12 cellular contexts compared by ENCODE assay signal in the genomic region with DNA sequence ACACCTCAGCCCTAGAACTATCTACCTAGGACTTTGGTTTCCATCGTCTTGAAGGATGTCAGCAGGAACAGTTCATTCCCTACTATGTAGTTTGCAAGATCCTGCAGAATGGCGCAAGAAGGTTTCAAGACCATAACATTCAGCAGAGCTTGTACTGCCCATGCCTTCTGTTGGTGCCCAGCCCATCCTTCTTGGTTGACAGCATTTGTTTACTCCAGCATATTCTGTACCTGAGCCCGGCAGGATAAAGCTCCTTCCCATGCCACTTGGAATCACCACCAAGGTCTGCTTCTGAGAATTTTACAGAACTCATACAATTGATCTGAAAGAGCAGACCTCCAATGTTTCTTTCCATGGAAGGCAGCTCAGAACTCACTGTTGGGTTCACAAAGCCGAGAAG.
DNase-seq lines count a peak whose midpoint lies in the region; ATAC-seq and TF ChIP-seq lines count a peak whose summit lies in the region.
"Had no signal": no experiment of that assay in that cellular context is flagged by ENCODE, and none has a peak within 500 bp of the region (broad histone marks: within the 10 kb centered on the region; RNA-seq: fewer than 3 reads in every experiment).

No MANE protein-coding gene starts in this region.

- no peak for TF ChIP-seq RAD21 in IMR-90 (IDR thresholded peaks at IDR 0.05; ENCODE audit: low read length)

- H3K9me1 ChIP-seq in IMR-90 (ENCODE audit: insufficient read depth, low read length) = peaks cover 27% of the 10 kb centered on the region

- peaks cover 0 to 30% (median 19%) of the 10 kb centered on the region in 11 experiments; a peak in 15 of 22 replicates for H3K9me3 ChIP-seq in BLaER1 treated with 17β-estradiol and CSF1 and Interleukin-3, amounts not matched to agents 10 nM and 100 nM (replicated peaks in 1 of 11)
- H3K9me3 ChIP-seq in IMR-90 (ENCODE audit: control insufficient read depth, insufficient read depth, low read length) (no peaks in the 10 kb centered on the region), psoas muscle (no peaks in the 10 kb centered on the region)

- peaks cover 0 to 82% (median 0%) of the 10 kb centered on the region in 11 experiments; a peak in 2 of 22 replicates for H4K20me1 ChIP-seq in BLaER1 treated with 17β-estradiol and CSF1 and Interleukin-3, amounts not matched to agents 10 nM and 100 nM
- H4K20me1 ChIP-seq in IMR-90 (ENCODE audit: insufficient read depth, low read length) = peaks cover 61% of the 10 kb centered on the region

- H3K27ac ChIP-seq in BLaER1 treated with 17β-estradiol and CSF1 and Interleukin-3, amounts not matched to agents 10 nM and 100 nM = peak overlapping the region; percentile 2 to 92 (median 69); a peak in 15 of 22 replicates
- H3K27ac ChIP-seq in IMR-90 (ENCODE audit: insufficient read depth, low read length) (peak overlapping the region; percentile 86; the same call in 1 of the 2 replicates), psoas muscle (peak overlapping the region; percentile 98)
- H3K27ac ChIP-seq: neural progenitor cell had no signal

- H4K5ac ChIP-seq in IMR-90 (ENCODE audit: low read depth, low read length) = 0 out of 2 replicates have a peak overlapping the region, but pooled peaks have one; percentile 25

- POLR2A ChIA-PET in IMR-90 (lab: Charles Lee; ENCODE audit: unreplicated experiment) = interaction anchor here (0.9 to 3.5 kb wide), 5 partner anchors 9 to 188 kb away, joined by 3 to 12 read pairs (median 4); no protein-coding TSS in a partner anchor

- H2BK5ac ChIP-seq in IMR-90 (ENCODE audit: low read depth, low read length, poor library complexity, severe bottlenecking) = peak overlapping the region; percentile 88

- H2BK15ac ChIP-seq in IMR-90 (ENCODE audit: low read depth, low read length) = no peak overlapping the region

- peak overlapping the region; percentile 98 for H3K27ac Mint-ChIP-seq in chondrocyte (ENCODE audit: unreplicated experiment)
- H3K27ac Mint-ChIP-seq: neural progenitor cell had no signal

- H3K14ac ChIP-seq in IMR-90 (replicated peaks; ENCODE audit: low read depth, low read length) = peak overlapping the region; percentile 23

- no peak overlapping the region for H2AFZ ChIP-seq in IMR-90 (replicated peaks; ENCODE audit: low read length, poor library complexity)
- H2AFZ ChIP-seq: neural progenitor cell had no signal

- intact Hi-C loops in IMR-90 (cut with micrococcal nuclease) (loop anchor here (10.0 kb wide), 2 partner anchors 297 to 1237 kb away; no protein-coding TSS in a partner anchor), psoas muscle (cut with DNase I) (no loop called here)

- H3K9me3 Mint-ChIP-seq in chondrocyte (ENCODE audit: low read depth) = peaks cover 3% of the 10 kb centered on the region

- peak overlapping the region in 9 of 11 experiments; percentile 30 to 91 (median 68); a peak in 12 of 22 replicates for H3K4me2 ChIP-seq in BLaER1 treated with 17β-estradiol and CSF1 and Interleukin-3, amounts not matched to agents 10 nM and 100 nM
- peak overlapping the region; percentile 100 for H3K4me2 ChIP-seq in IMR-90 (ENCODE audit: low read depth, low read length)
- H3K4me2 ChIP-seq: neural progenitor cell had no signal

- ATAC-seq in IMR-90 (ENCODE audit: low read depth) = no peak
- peak in 3 of 4 donors; percentile 26 to 50 (median 48) for ATAC-seq in psoas muscle
- ATAC-seq in GM18498 (IDR thresholded peaks at IDR 0.05; ENCODE audit: unreplicated experiment) = no peak

- peak overlapping the region; percentile 30 for H3K18ac ChIP-seq in IMR-90 (ENCODE audit: low read depth, low read length)

- peaks cover 64 to 98% (median 78%) of the 10 kb centered on the region in 11 experiments for H3K36me3 ChIP-seq in BLaER1 treated with 17β-estradiol and CSF1 and Interleukin-3, amounts not matched to agents 10 nM and 100 nM
- peaks cover 60% of the 10 kb centered on the region for H3K36me3 ChIP-seq in IMR-90 (ENCODE audit: control insufficient read depth, insufficient read depth, low read length)
- peaks cover 8 to 60% of the 10 kb centered on the region in 2 donors for H3K36me3 ChIP-seq in psoas muscle (ENCODE audit: insufficient read depth in 1 of 2, low read depth in 1 of 2)
- H3K36me3 ChIP-seq in H7 (replicated peaks; ENCODE audit: control insufficient read depth, insufficient read depth, low read length) = no peaks in the 10 kb centered on the region
- H3K36me3 ChIP-seq: neural progenitor cell had no signal

- H3K9ac ChIP-seq in BLaER1 treated with 17β-estradiol and CSF1 and Interleukin-3, amounts not matched to agents 10 nM and 100 nM = no peak overlapping the region
- peak overlapping the region; percentile 45 for H3K9ac ChIP-seq in IMR-90 (ENCODE audit: low read depth, low read length)
- H3K9ac ChIP-seq: neural progenitor cell had no signal

- no peaks in the 10 kb centered on the region for H3K27me3 Mint-ChIP-seq in chondrocyte (ENCODE audit: low read depth)

- DNase-seq in IMR-90 = no peak
- no peak for DNase-seq in chondrocyte (ENCODE audit: low spot score)
- peak in 1 of 2 donors; percentile 61 for DNase-seq in psoas muscle
- DNase-seq in GM03348 (ENCODE audit: low spot score) = no peak
- no peak for DNase-seq in H7
- DNase-seq in A172 (ENCODE audit: low spot score) = no peak
- DNase-seq: DMS53; NCI-H1417 treated with DMSO at 0.1 percent for 48 hours; stimulated activated CD4-positive, alpha-beta T cell treated with anti-CD3 and anti-CD28 coated beads, Interleukin-1b, Interleukin-23, amount 100 ng/mL, for 48 hours had no signal

- BruUV-seq in IMR-90 (replicated peaks; lab: Mats Ljungman, UMichigan) = no TSS peak

- no peaks in the 10 kb centered on the region for H3K27me3 ChIP-seq in BLaER1 treated with 17β-estradiol and CSF1 and Interleukin-3, amounts not matched to agents 10 nM and 100 nM
- H3K27me3 ChIP-seq in IMR-90 (ENCODE audit: control insufficient read depth, insufficient read depth, low read length) (no peaks in the 10 kb centered on the region), psoas muscle (ENCODE audit: insufficient read depth in 3 of 3, low read length in 2 of 3) (no peaks in the 10 kb centered on the region), H7 (ENCODE audit: control insufficient read depth, insufficient read depth, low read length) (no peaks in the 10 kb centered on the region; the same call in 1 of the 2 replicates)

- 0 out of 2 replicates have a peak overlapping the region, but pooled peaks have one; percentile 12 for H4K91ac ChIP-seq in IMR-90 (ENCODE audit: insufficient read depth, low read depth, low read length)

- peak overlapping the region; percentile 92 for H3K23ac ChIP-seq in IMR-90 (ENCODE audit: low read depth, low read length)

- H2AK5ac ChIP-seq in IMR-90 (ENCODE audit: low read depth, low read length) = no peak overlapping the region

- H3K4ac ChIP-seq in IMR-90 (ENCODE audit: low read depth, low read length) = peak overlapping the region; percentile 66

- dilution Hi-C loops in IMR-90 (cut with HindIII; ENCODE audit: low sequenced_read_pairs, unreplicated experiment) = no loop called here

- no peak overlapping the region for H3K56ac ChIP-seq in IMR-90 (ENCODE audit: extremely low read depth, insufficient read depth, low read length)

- H2BK120ac ChIP-seq in IMR-90 (ENCODE audit: low read depth, low read length) = peak overlapping the region; percentile 1; the same call in 1 of the 2 replicates

- no peak overlapping the region for H2AK9ac ChIP-seq in IMR-90 (replicated peaks; ENCODE audit: low read depth, low read length, poor library complexity)

- peak overlapping the region in 1 of 2 experiments; percentile 7; a peak in 1 of 4 replicates for H4K8ac ChIP-seq in IMR-90 (ENCODE audit: low read depth in 2 of 2, low read length in 2 of 2)

- peaks cover 51% of the 10 kb centered on the region for H3K36me3 Mint-ChIP-seq in chondrocyte (ENCODE audit: low read depth)

- in situ Hi-C loops in IMR-90 (cut with MboI; ENCODE audit: low sequenced_read_pairs) = loop anchor here (5.0 kb wide), 1 partner anchor 150 kb away; a partner anchor contains a TSS

- no peak for TF ChIP-seq POLR2A in IMR-90 (IDR thresholded peaks at IDR 0.05; ENCODE audit: low read depth, low read length)

- peaks cover 0 to 61% of the 10 kb centered on the region in 2 experiments; a peak in 2 of 4 replicates for H3K79me1 ChIP-seq in IMR-90 (ENCODE audit: low read depth in 1 of 2, low read length in 2 of 2)

- H3K4me1 Mint-ChIP-seq in chondrocyte (ENCODE audit: low read depth) = peaks cover 82% of the 10 kb centered on the region

- 96% methylated on average over 4 of the region's 4 CpGs; no CpG with 5 or more reads in 1 of the 2 experiments for WGBS in IMR-90 (ENCODE audit: extremely low coverage in 2 of 2, insufficient read length in 1 of 2), 2 experiments
- WGBS in psoas muscle, 3 donors = 48 to 70% (median 50%) methylated on average over 4 of the region's 4 CpGs

- H3K4me3 ChIP-seq in BLaER1 treated with 17β-estradiol and CSF1 and Interleukin-3, amounts not matched to agents 10 nM and 100 nM = peak overlapping the region in 1 of 10 experiments; percentile 48; a peak in 1 of 20 replicates
- H3K4me3 ChIP-seq in IMR-90 (ENCODE audit: insufficient read depth, low read depth, low read length) = peak overlapping the region; percentile 31
- H3K4me3 ChIP-seq in psoas muscle = peak overlapping the region; percentile 83
- no peak overlapping the region for H3K4me3 ChIP-seq in H7 (ENCODE audit: insufficient read depth, low read depth, low read length)
- H3K4me3 ChIP-seq: neural progenitor cell had no signal

- H3K4me1 ChIP-seq in BLaER1 treated with 17β-estradiol and CSF1 and Interleukin-3, amounts not matched to agents 10 nM and 100 nM = peaks cover 91 to 100% (median 97%) of the 10 kb centered on the region in 10 experiments
- H3K4me1 ChIP-seq in IMR-90 (ENCODE audit: control insufficient read depth, insufficient read depth, low read length) (peaks cover 26% of the 10 kb centered on the region), psoas muscle (peaks cover 56% of the 10 kb centered on the region)

- H2BK20ac ChIP-seq in IMR-90 (ENCODE audit: low read depth, low read length) = no peak overlapping the region

- CTCF ChIA-PET in IMR-90 (lab: Yijun Ruan, JAX) = interaction anchor here (1.3 kb wide), 1 partner anchor 13 kb away, joined by 4 read pairs; no protein-coding TSS in a partner anchor

- H3K4me3 Mint-ChIP-seq in chondrocyte (ENCODE audit: unreplicated experiment) = peak overlapping the region; percentile 89
- H3K4me3 Mint-ChIP-seq: neural progenitor cell had no signal

- TF ChIP-seq CTCF in IMR-90 (conservative IDR thresholded peaks at IDR 0.05; ENCODE audit: low read depth, low read length) (no peak), chondrocyte (IDR thresholded peaks at IDR 0.05) (no peak), psoas muscle (IDR thresholded peaks at IDR 0.05) (no peak)

TF ChIP-seq in IMR-90, 13 proteins besides CTCF, POLR2A, EP300 and RAD21:
- TF ChIP-seq CEBPB (IDR thresholded peaks at IDR 0.05; ENCODE audit: low read depth, low read length) = peak; percentile 45; the same call in 1 of the 2 replicates
- no peak for TF ChIP-seq CHD1 (IDR thresholded peaks at IDR 0.05; ENCODE audit: low read depth, low read length)

Comparison
In these comparisons a context has a peak if more than half of its experiments do, and no peak if none do; other contexts are left out.
1. ATAC-seq: peak in psoas muscle (3 of 4); none in IMR-90 (single experiment) and GM18498 (single experiment).
2. Peak in every context shown above with its lines, with median percentiles within 50 percentile points of each other: H3K27ac ChIP-seq.